Comparison of ENCODE assay signal across 8 cellular contexts in the genomic region with DNA sequence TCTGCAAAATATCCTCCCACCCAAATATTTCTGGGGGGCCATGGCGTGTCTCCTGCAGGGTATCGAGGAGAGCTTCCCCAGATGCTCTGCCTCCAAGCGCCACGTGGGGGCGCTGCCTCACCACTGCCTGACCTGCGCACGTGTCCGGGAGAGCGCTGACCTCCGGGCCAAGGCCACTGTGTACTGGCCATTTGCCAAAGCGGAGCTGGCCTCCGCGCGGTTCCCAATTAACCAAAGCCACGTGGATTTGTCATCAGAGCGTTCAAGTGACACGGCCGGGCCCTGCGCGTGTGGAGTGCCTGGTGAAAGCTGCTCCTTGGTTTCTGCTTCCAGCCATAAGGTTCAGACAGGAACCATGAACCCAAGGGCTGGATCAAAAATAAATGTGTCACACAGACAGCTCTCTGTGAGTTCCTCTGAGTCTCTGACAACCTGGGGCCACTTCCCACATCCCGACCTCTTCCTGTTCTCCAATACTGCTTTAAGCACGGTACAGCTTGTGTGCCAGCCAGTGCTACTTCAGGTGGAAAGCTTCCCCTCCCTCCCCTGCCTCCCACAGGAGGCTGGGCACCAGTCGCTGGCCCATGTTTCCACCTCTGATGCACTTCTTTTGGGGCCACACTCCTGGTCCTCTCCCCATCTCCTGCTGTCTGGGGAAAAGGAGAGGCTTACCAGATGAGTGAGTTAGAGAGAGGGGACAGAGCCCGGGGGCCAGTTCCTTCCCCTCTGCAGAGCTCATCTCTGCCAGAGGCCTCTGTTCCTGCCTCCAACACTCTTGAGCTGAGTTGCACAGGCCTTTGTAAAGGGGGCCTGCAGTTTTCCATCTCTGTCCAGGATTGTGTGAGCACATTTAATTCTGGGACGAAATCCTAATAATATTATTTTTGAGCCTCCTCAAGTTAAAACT. TPM values are rescaled to one million over a fixed set of nuclear protein-coding genes. Genes with fewer than 3 reads are reported as not detected.
DNase-seq lines count a peak whose midpoint lies in the region; ATAC-seq and TF ChIP-seq lines count a peak whose summit lies in the region.

No MANE protein-coding gene starts in this region.

- no peak overlapping the region for H3K9ac ChIP-seq in fibroblast of lung (ENCODE audit: insufficient read depth, low read length)

- no peaks in the 10 kb centered on the region for H3K9me3 Mint-ChIP-seq in CD14-positive monocyte
- no peaks in the 10 kb centered on the region for H3K9me3 Mint-ChIP-seq in neural crest cell

- ATAC-seq in GM18519 (IDR thresholded peaks at IDR 0.05; ENCODE audit: low FRiP score, unreplicated experiment) (peak; percentile 65), HG03457 (IDR thresholded peaks at IDR 0.05; ENCODE audit: unreplicated experiment) (peak; percentile 71), GM18520 (IDR thresholded peaks at IDR 0.05; ENCODE audit: unreplicated experiment) (no peak)

- peak; percentile 81 for TF ChIP-seq CTCF in CD14-positive monocyte (IDR thresholded peaks at IDR 0.05)
- peak; percentile 9 to 95 for TF ChIP-seq CTCF in fibroblast of lung (conservative IDR thresholded peaks at IDR 0.05 in 1 of 2, IDR thresholded peaks at IDR 0.05 in 1 of 2; ENCODE audit: low read depth in 1 of 2, low read length in 2 of 2)
- TF ChIP-seq CTCF in neural crest cell (conservative IDR thresholded peaks at IDR 0.05) = peak; percentile 97

- no peaks in the 10 kb centered on the region for H3K36me3 ChIP-seq in fibroblast of lung (ENCODE audit: control insufficient read depth, insufficient read depth, low read length)

- H3K27ac ChIP-seq in fibroblast of lung (ENCODE audit: insufficient read depth, low read length) = no peak overlapping the region

- peaks cover 0 to 2% (median 0%) of the 10 kb centered on the region in 3 donors for H3K27me3 Mint-ChIP-seq in CD14-positive monocyte (ENCODE audit: low read depth in 3 of 3)
- no peaks in the 10 kb centered on the region for H3K27me3 Mint-ChIP-seq in neural crest cell (ENCODE audit: low read depth)

- peaks cover 15% of the 10 kb centered on the region for H3K4me1 Mint-ChIP-seq in CD14-positive monocyte
- H3K4me1 Mint-ChIP-seq in neural crest cell = peaks cover 8% of the 10 kb centered on the region

- H3K36me3 Mint-ChIP-seq in CD14-positive monocyte (no peaks in the 10 kb centered on the region), neural crest cell (ENCODE audit: low read depth) (no peaks in the 10 kb centered on the region)

- H3K27ac Mint-ChIP-seq in CD14-positive monocyte (peak overlapping the region in 2 of 7 donors; percentile 6 to 72), neural crest cell (ENCODE audit: unreplicated experiment) (no peak overlapping the region)

- H3K4me2 ChIP-seq in fibroblast of lung (ENCODE audit: extremely low read depth, insufficient read depth, low read length) = no peak overlapping the region

- H3K9me3 ChIP-seq in fibroblast of lung (ENCODE audit: control insufficient read depth, insufficient read depth, low read depth, low read length) = no peaks in the 10 kb centered on the region

- in situ Hi-C loops in SK-MEL-5 (cut with HindIII; ENCODE audit: low pct_unique_long_range_greater_than_20kb, low sequenced_read_pairs) = no loop called here

- intact Hi-C loops in CD14-positive monocyte (cut with micrococcal nuclease) = no loop called here

- no peaks in the 10 kb centered on the region for H3K79me2 ChIP-seq in fibroblast of lung (ENCODE audit: control insufficient read depth, insufficient read depth, low read length)

- no peaks in the 10 kb centered on the region for H3K4me1 ChIP-seq in fibroblast of lung (ENCODE audit: control insufficient read depth, extremely low read depth, insufficient read depth, low read length)

- H3K4me3 Mint-ChIP-seq in CD14-positive monocyte = peak overlapping the region; percentile 16 to 88
- no peak overlapping the region for H3K4me3 Mint-ChIP-seq in neural crest cell

- DNase-seq in CD14-positive monocyte (ENCODE audit: low spot score) (peak; percentile 69), SK-MEL-5 (ENCODE audit: low read depth, low spot score) (peak; percentile 59), fibroblast of lung (ENCODE audit: low read depth in 2 of 2) (peak; percentile 25 to 49), neural crest cell (ENCODE audit: low read depth, low spot score) (peak; percentile 66), NCI-H524 treated with DMSO at 0.1 percent for 48 hours (lab: John Stamatoyannopoulos, UW) (no peak)

- no peaks in the 10 kb centered on the region for H4K20me1 ChIP-seq in fibroblast of lung (ENCODE audit: control insufficient read depth, extremely low read depth, insufficient read depth, low read length)

- no peak overlapping the region for H3K4me3 ChIP-seq in fibroblast of lung (replicated peaks in 1 of 4; ENCODE audit: control extremely low read depth in 1 of 4, insufficient read depth in 1 of 4, low read depth in 3 of 4, low read length in 4 of 4)

- H2AFZ ChIP-seq in fibroblast of lung (ENCODE audit: low read length) = no peak overlapping the region

- H3K27me3 ChIP-seq in fibroblast of lung (ENCODE audit: control insufficient read depth, insufficient read depth, low read length) = no peaks in the 10 kb centered on the region

RNA-seq across cellular contexts. Expression of a gene that starts 26.1 kb away (rescaled TPM):
- polyA plus RNA-seq in CD14-positive monocyte (not detected), fibroblast of lung (not detected in 2 replicates)
- total RNA-seq in SK-MEL-5 (2014; rRNA removed; shearing (Covaris generic)) = not detected in 2 replicates
- polyA plus RNA-seq in SK-MEL-5 (2015; cell fraction: cytosol; rRNA removed) = not detected in 2 replicates
- polyA plus RNA-seq in SK-MEL-5 (2015; cell fraction: nucleus; rRNA removed) = not detected in 2 replicates
- total RNA-seq in fibroblast of lung (not detected in 2 replicates), neural crest cell (not detected in 2 replicates)
- polyA plus RNA-seq in fibroblast of lung (2012) = not detected in 2 replicates
- not detected in 2 replicates for polyA minus RNA-seq in fibroblast of lung (ENCODE audit: low replicate concordance)
